15 cellular contexts compared by ENCODE assay signal in genomic region chr9:84990416-84990815, GRCh38.
DNase-seq lines count a peak whose midpoint lies in the region; ATAC-seq, FAIRE-seq and TF ChIP-seq lines count a peak whose summit lies in the region.
"Had no signal": no experiment of that assay in that cellular context is flagged by ENCODE, and none has a peak within 500 bp of the region (broad histone marks: within the 10 kb centered on the region; RNA-seq: fewer than 3 reads in every experiment).

No MANE protein-coding gene starts in this region.

- no peak for TF ChIP-seq POLR2A in H54 (IDR thresholded peaks at IDR 0.05; ENCODE audit: low read depth, low read length)

- intact Hi-C loops in CD4-positive, alpha-beta T cell (cut with DNase I, micrococcal nuclease), result no loop called here

- POLR2A ChIA-PET in CD4-positive, alpha-beta T cell (lab: Charles Lee), result no interaction called here

- H3K27me3 ChIP-seq in CD4-positive, alpha-beta T cell (ENCODE audit: control insufficient read depth, insufficient read depth, low read length), result no peaks in the 10 kb centered on the region
- H3K27me3 ChIP-seq: BLaER1 treated with 17β-estradiol and CSF1 and Interleukin-3, amounts not matched to agents 10 nM and 100 nM had no signal

- CTCF ChIA-PET in CD4-positive, alpha-beta T cell (lab: Charles Lee), result no interaction called here

- no peaks in the 10 kb centered on the region for H3K9me3 ChIP-seq in CD4-positive, alpha-beta T cell (ENCODE audit: control insufficient read depth, low read length)
- H3K9me3 ChIP-seq: BLaER1 treated with 17β-estradiol and CSF1 and Interleukin-3, amounts not matched to agents 10 nM and 100 nM had no signal

- H3K4me1 Mint-ChIP-seq in neural crest cell, result peaks cover 46% of the 10 kb centered on the region
- H3K4me1 Mint-ChIP-seq in CD4-positive, alpha-beta T cell (ENCODE audit: low read depth), result no peaks in the 10 kb centered on the region

- peak overlapping the region; percentile 91 for H3K27ac Mint-ChIP-seq in neural crest cell (ENCODE audit: unreplicated experiment)
- H3K27ac Mint-ChIP-seq in CD4-positive, alpha-beta T cell, result no peak overlapping the region

- ATAC-seq in esophagus mucosa (peak; percentile 71), GM18511 (IDR thresholded peaks at IDR 0.05; ENCODE audit: unreplicated experiment) (no peak)
- ATAC-seq in CD4-positive, alpha-beta T cell (ENCODE audit: poor library complexity), result no peak

- H3K27me3 Mint-ChIP-seq in neural crest cell (ENCODE audit: low read depth), result no peaks in the 10 kb centered on the region
- H3K27me3 Mint-ChIP-seq in CD4-positive, alpha-beta T cell, result peaks cover 19% of the 10 kb centered on the region

- no peak for FAIRE-seq in H54 (lab: Jason Lieb, UNC)
- FAIRE-seq: endometrium, kidney had no signal

- no peak overlapping the region for H3K27ac ChIP-seq in CD4-positive, alpha-beta T cell (ENCODE audit: low read depth, low read length)
- H3K27ac ChIP-seq: 22Rv1; BLaER1 treated with 17β-estradiol and CSF1 and Interleukin-3, amounts not matched to agents 10 nM and 100 nM had no signal

- H3K36me3 Mint-ChIP-seq in neural crest cell (ENCODE audit: low read depth), result no peaks in the 10 kb centered on the region
- H3K36me3 Mint-ChIP-seq in CD4-positive, alpha-beta T cell (ENCODE audit: low read depth), result no peaks in the 10 kb centered on the region

- no peak for TF ChIP-seq CTCF in neural crest cell (conservative IDR thresholded peaks at IDR 0.05)
- TF ChIP-seq CTCF in CD4-positive, alpha-beta T cell (IDR thresholded peaks at IDR 0.05), result no peak

- no peaks in the 10 kb centered on the region for H3K9me3 Mint-ChIP-seq in neural crest cell
- H3K9me3 Mint-ChIP-seq in CD4-positive, alpha-beta T cell, result no peaks in the 10 kb centered on the region

- peak overlapping the region; percentile 47 for H3K4me3 Mint-ChIP-seq in neural crest cell
- H3K4me3 Mint-ChIP-seq in CD4-positive, alpha-beta T cell, result no peak overlapping the region

- peak; percentile 25 to 44 for DNase-seq in NCI-H2081 (lab: John Stamatoyannopoulos, UW)
- no peak for DNase-seq in NCI-H2081 treated with DMSO at 0.1 percent for 48 hours (lab: John Stamatoyannopoulos, UW)
- DNase-seq in neural crest cell (ENCODE audit: low read depth, low spot score), result no peak
- DNase-seq in H54 (ENCODE audit: insufficient read length, low spot score), result no peak
- no peak for DNase-seq in CD4-positive, alpha-beta T cell
- no peak for DNase-seq in RPMI8226
- DNase-seq: activated gamma-delta T cell, DMS79, kidney, NCI-H1105 had no signal

Comparison
In these comparisons a context has a peak if more than half of its experiments do, and no peak if none do; other contexts are left out.
1. DNase-seq: peak in NCI-H2081 (2 of 2); none in NCI-H2081 treated with DMSO at 0.1 percent for 48 hours (single experiment), neural crest cell (single experiment), H54 (single experiment), CD4-positive, alpha-beta T cell (0 of 10) and RPMI8226 (single experiment).